In genomic region chr5:131180407-131180806, GRCh38 we compare ENCODE assay signal across 23 cellular contexts.
"Had no signal": no experiment of that assay in that cellular context is flagged by ENCODE, and none has a peak within 500 bp of the region (broad histone marks: within the 10 kb centered on the region; RNA-seq: fewer than 3 reads in every experiment).

No MANE protein-coding gene starts in this region.

- H3K27ac ChIP-seq: HL-60, RWPE1 had no signal

- H3K4me3 ChIP-seq: MG63 had no signal

- FAIRE-seq: HTR-8/SVneo had no signal

- H3K9ac ChIP-seq: SK-N-SH had no signal

- ATAC-seq: Panc1, PC-3 had no signal

- H3K4me2 ChIP-seq: SK-N-SH had no signal

- H3K9me3 ChIP-seq: MG63, SK-N-SH had no signal

- H3K9me2 ChIP-seq: SK-N-SH had no signal

- H3K27me3 ChIP-seq: MG63 had no signal

- DNase-seq: KBM-7, MG63, NCI-H1092, NCI-H1105 treated with DMSO at 0.1 percent for 48 hours, NCI-H1417 treated with DMSO at 0.1 percent for 48 hours, NCI-H146, NCI-H1694 treated with DMSO at 0.1 percent for 48 hours, NCI-H1930, NCI-H2081 treated with DMSO at 0.1 percent for 48 hours, NCI-H2171, NCI-H226, NCI-H446, NCI-H510A, NCI-H524 treated with DMSO at 0.1 percent for 48 hours, NCI-H69, NCI-H774, PC-3, SHP77, SK-N-SH had no signal
